In genomic region chr16:70604407-70605283, GRCh38 we compare ENCODE assay signal across 25 cellular contexts. TPM values are rescaled to one million over a fixed set of nuclear protein-coding genes. Genes with fewer than 3 reads are reported as not detected.
DNase-seq lines count a peak whose midpoint lies in the region; ATAC-seq and TF ChIP-seq lines count a peak whose summit lies in the region.
"Had no signal": no experiment of that assay in that cellular context is flagged by ENCODE, and none has a peak within 500 bp of the region (broad histone marks: within the 10 kb centered on the region; RNA-seq: fewer than 3 reads in every experiment).

No MANE protein-coding gene starts in this region.

- H3K9me3 Mint-ChIP-seq in CD4-positive, alpha-beta T cell = no peaks in the 10 kb centered on the region
- H3K9me3 Mint-ChIP-seq: activated naive CD4-positive, alpha-beta T cell treated with anti-CD3 and anti-CD28 coated beads, Interleukin-2, amount 50 U/mL, for 24 hours; stimulated activated memory B cell treated with anti-CD40 and anti-IgM and Interleukin-4, amounts not matched to agents 10 μg/mL and 1 μg/mL and 100 μg/mL, for 72 hours had no signal

- TF ChIP-seq CTCF in AG10803 (conservative IDR thresholded peaks at IDR 0.05; ENCODE audit: low read length) (0 out of 2 replicates have a peak, but pooled peaks have one; percentile 4), Panc1 (IDR thresholded peaks at IDR 0.05) (no peak), retinal pigment epithelial cell (conservative IDR thresholded peaks at IDR 0.05; ENCODE audit: low read depth, low read length) (peak; percentile 3)
- no peak for TF ChIP-seq CTCF in CD4-positive, alpha-beta T cell (IDR thresholded peaks at IDR 0.05)

- peak overlapping the region; percentile 24 for H3K9ac ChIP-seq in iPS-15b (ENCODE audit: low read depth, low read length)

- H3K27ac ChIP-seq in Panc1 (ENCODE audit: low read length) = no peak overlapping the region
- no peak overlapping the region for H3K27ac ChIP-seq in CD4-positive, alpha-beta T cell (ENCODE audit: low read depth, low read length)
- H3K27ac ChIP-seq: C4-2B, cardiac muscle cell, esophagus muscularis mucosa, VCaP had no signal

- no TSS peak for BruUV-seq in Panc1 (replicated peaks; lab: Mats Ljungman, UMichigan)

- no peaks in the 10 kb centered on the region for H3K4me1 ChIP-seq in Panc1 (ENCODE audit: control insufficient read depth, insufficient read depth, low read length)
- no peaks in the 10 kb centered on the region for H3K4me1 ChIP-seq in iPS-15b (ENCODE audit: control insufficient read depth, insufficient read depth, low read length)

- H3K27me3 Mint-ChIP-seq in CD4-positive, alpha-beta T cell = no peaks in the 10 kb centered on the region

- no peaks in the 10 kb centered on the region for H3K9me3 ChIP-seq in Panc1 (ENCODE audit: control insufficient read depth, insufficient read depth, low read depth, low read length)
- no peaks in the 10 kb centered on the region for H3K9me3 ChIP-seq in iPS-15b (ENCODE audit: control insufficient read depth, insufficient read depth, low read length)
- no peaks in the 10 kb centered on the region for H3K9me3 ChIP-seq in CD4-positive, alpha-beta T cell (ENCODE audit: control insufficient read depth, low read length)
- H3K9me3 ChIP-seq: esophagus muscularis mucosa had no signal

- no peak overlapping the region for H3K4me3 Mint-ChIP-seq in CD4-positive, alpha-beta T cell
- H3K4me3 Mint-ChIP-seq: activated CD8-positive, alpha-beta memory T cell treated with anti-CD3 and anti-CD28 coated beads, Interleukin-2, amount 10 ng/mL, durations not matched to agents 7 days and 5 days; activated naive CD4-positive, alpha-beta T cell treated with anti-CD3 and anti-CD28 coated beads, Interleukin-2, amount 50 U/mL, for 24 hours; stimulated activated memory B cell treated with anti-CD40 and anti-IgM and Interleukin-4, amounts not matched to agents 10 μg/mL and 1 μg/mL and 100 μg/mL, for 72 hours had no signal

- ATAC-seq in Panc1 = peak; percentile 65; the same call in 1 of the 2 replicates
- no peak for ATAC-seq in CD4-positive, alpha-beta T cell (ENCODE audit: poor library complexity)
- ATAC-seq: activated CD8-positive, alpha-beta memory T cell treated with anti-CD3 and anti-CD28 coated beads, Interleukin-2, amount 10 ng/mL, durations not matched to agents 7 days and 5 days; stimulated activated memory B cell treated with anti-CD40 and anti-IgM and Interleukin-4, amounts not matched to agents 10 μg/mL and 1 μg/mL and 100 μg/mL, for 72 hours had no signal

- H3K36me3 Mint-ChIP-seq in CD4-positive, alpha-beta T cell (ENCODE audit: low read depth) = no peaks in the 10 kb centered on the region
- H3K36me3 Mint-ChIP-seq: activated CD8-positive, alpha-beta memory T cell treated with anti-CD3 and anti-CD28 coated beads, Interleukin-2, amount 10 ng/mL, durations not matched to agents 7 days and 5 days; activated naive CD4-positive, alpha-beta T cell treated with anti-CD3 and anti-CD28 coated beads, Interleukin-2, amount 50 U/mL, for 24 hours; stimulated activated memory B cell treated with anti-CD40 and anti-IgM and Interleukin-4, amounts not matched to agents 10 μg/mL and 1 μg/mL and 100 μg/mL, for 72 hours had no signal

- H3K36me3 ChIP-seq in Panc1 (ENCODE audit: control insufficient read depth, insufficient read depth, low read length) (no peaks in the 10 kb centered on the region), iPS-15b (ENCODE audit: control insufficient read depth, insufficient read depth, low read length) (no peaks in the 10 kb centered on the region)
- H3K36me3 ChIP-seq: cardiac muscle cell, esophagus muscularis mucosa had no signal

- intact Hi-C loops in Panc1 (cut with micrococcal nuclease; ENCODE audit: unreplicated experiment) = no loop called here
- intact Hi-C loops in CD4-positive, alpha-beta T cell (cut with DNase I, micrococcal nuclease) = no loop called here

- DNase-seq in AG10803 (ENCODE audit: low read depth) (no peak), Panc1 (ENCODE audit: low read depth, low spot score) (no peak), retinal pigment epithelial cell (ENCODE audit: low read depth) (no peak), iPS-NIHi7 (ENCODE audit: extremely low spot score) (no peak), NCI-H1105 treated with DMSO at 0.1 percent for 48 hours (lab: John Stamatoyannopoulos, UW) (no peak)
- no peak for DNase-seq in CD4-positive, alpha-beta T cell
- DNase-seq in activated CD4-positive, CD25-positive, alpha-beta regulatory T cell (lab: John Stamatoyannopoulos, UW) = no peak
- DNase-seq: ACHN; activated CD4-positive, alpha-beta T cell treated with anti-CD3 and anti-CD28 coated beads, Interleukin-2, amount 50 U/mL, for 1 hour; activated CD8-positive, alpha-beta memory T cell treated with anti-CD3 and anti-CD28 coated beads, Interleukin-2, amount 10 ng/mL, durations not matched to agents 7 days and 5 days; cortex of kidney; KG1; mammary epithelial cell; MV-4-11; NCI-H187; NCI-H524 treated with DMSO at 0.1 percent for 48 hours; stimulated activated CD4-positive, alpha-beta T cell treated with anti-CD3 and anti-CD28 coated beads, Interleukin-2, amount 100 ng/mL, for 48 hours had no signal

- H3K4me1 Mint-ChIP-seq in CD4-positive, alpha-beta T cell (ENCODE audit: low read depth) = no peaks in the 10 kb centered on the region
- H3K4me1 Mint-ChIP-seq: activated naive CD4-positive, alpha-beta T cell treated with anti-CD3 and anti-CD28 coated beads, Interleukin-2, amount 50 U/mL, for 24 hours; stimulated activated memory B cell treated with anti-CD40 and anti-IgM and Interleukin-4, amounts not matched to agents 10 μg/mL and 1 μg/mL and 100 μg/mL, for 72 hours had no signal

- H3K4me3 ChIP-seq in AG10803 (ENCODE audit: low read length) = no peak overlapping the region
- no peak overlapping the region for H3K4me3 ChIP-seq in Panc1 (ENCODE audit: low read depth in 2 of 2, low read length in 2 of 2)
- no peak overlapping the region for H3K4me3 ChIP-seq in iPS-15b (ENCODE audit: low read depth, low read length)
- no peak overlapping the region for H3K4me3 ChIP-seq in retinal pigment epithelial cell (ENCODE audit: low read length)
- H3K4me3 ChIP-seq: cardiac muscle cell, esophagus muscularis mucosa had no signal

- CTCF ChIA-PET in Panc1 (lab: Charles Lee) = no interaction called here
- CTCF ChIA-PET in CD4-positive, alpha-beta T cell (lab: Charles Lee) = no interaction called here

- in situ Hi-C loops in Panc1 (cut with HindIII; ENCODE audit: low pct_unique_long_range_greater_than_20kb, low sequenced_read_pairs) = no loop called here

- H3K27me3 ChIP-seq in Panc1 (ENCODE audit: control insufficient read depth, insufficient read depth, low read length) (no peaks in the 10 kb centered on the region), iPS-15b (ENCODE audit: control insufficient read depth, insufficient read depth, low read length) (no peaks in the 10 kb centered on the region)
- no peaks in the 10 kb centered on the region for H3K27me3 ChIP-seq in CD4-positive, alpha-beta T cell (ENCODE audit: control insufficient read depth, insufficient read depth, low read length)
- H3K27me3 ChIP-seq: cardiac muscle cell, esophagus muscularis mucosa had no signal

- POLR2A ChIA-PET in Panc1 (lab: Charles Lee) = no interaction called here
- POLR2A ChIA-PET in CD4-positive, alpha-beta T cell (lab: Charles Lee) = no interaction called here

- H3K27ac Mint-ChIP-seq in CD4-positive, alpha-beta T cell = no peak overlapping the region
- H3K27ac Mint-ChIP-seq: activated CD8-positive, alpha-beta memory T cell treated with anti-CD3 and anti-CD28 coated beads, Interleukin-2, amount 10 ng/mL, durations not matched to agents 7 days and 5 days; activated naive CD4-positive, alpha-beta T cell treated with anti-CD3 and anti-CD28 coated beads, Interleukin-2, amount 50 U/mL, for 24 hours; stimulated activated memory B cell treated with anti-CD40 and anti-IgM and Interleukin-4, amounts not matched to agents 10 μg/mL and 1 μg/mL and 100 μg/mL, for 72 hours had no signal

RNA-seq across cellular contexts. Expression of gene IL34, which starts 41.7 kb away (rescaled TPM):
- 5.8 TPM for total RNA-seq in Panc1 (2021; ENCODE audit: unreplicated experiment)
- 7.1 TPM for polyA plus RNA-seq in Panc1 (2012; ENCODE audit: insufficient read length)
- total RNA-seq in CD4-positive, alpha-beta T cell = under 1 TPM; 0.84 to 0.88 TPM
- total RNA-seq: activated CD8-positive, alpha-beta memory T cell treated with anti-CD3 and anti-CD28 coated beads, Interleukin-2, amount 10 ng/mL, durations not matched to agents 7 days and 5 days; cardiac muscle cell; T-helper 2 cell treated with Interferon-gamma antibody and Interleukin-4, amounts not matched to agents 100 ng/mL and 5 ng/mL, for 36 hours had no signal
- polyA plus RNA-seq: cardiac muscle cell had no signal

Comparison
In these comparisons a context has a peak if more than half of its experiments do, and no peak if none do; other contexts are left out.
1. CTCF ChIP-seq: peak in AG10803 (single experiment) and retinal pigment epithelial cell (single experiment); none in Panc1 (single experiment) and CD4-positive, alpha-beta T cell (single experiment).